Comparison of ENCODE assay signal across 7 cellular contexts in genomic region chr16:2778692-2778958, GRCh38. TPM values are rescaled to one million over a fixed set of nuclear protein-coding genes. Genes with fewer than 3 reads are reported as not detected.
DNase-seq lines count a peak whose midpoint lies in the region; ATAC-seq and TF ChIP-seq lines count a peak whose summit lies in the region.
"Had no signal": no experiment of that assay in that cellular context is flagged by ENCODE, and none has a peak within 500 bp of the region (broad histone marks: within the 10 kb centered on the region; RNA-seq: fewer than 3 reads in every experiment).

No MANE protein-coding gene starts in this region.

- H3K9ac ChIP-seq in colonic mucosa (ENCODE audit: low read depth in 2 of 2, low read length in 2 of 2) (peak overlapping the region in 1 of 2 donors; percentile 100), skeletal muscle satellite cell (ENCODE audit: low read depth, low read length) (peak overlapping the region; percentile 100)

- H3K36me3 ChIP-seq in colonic mucosa (peaks cover 3% of the 10 kb centered on the region), skeletal muscle satellite cell (ENCODE audit: insufficient read depth, low read length) (peaks cover 16% of the 10 kb centered on the region)

- H3K27me3 ChIP-seq in colonic mucosa (no peaks in the 10 kb centered on the region), skeletal muscle satellite cell (ENCODE audit: control insufficient read depth, insufficient read depth, low read length) (no peaks in the 10 kb centered on the region)

- intact Hi-C loops in colonic mucosa (cut with DNase I) = no loop called here

- DNase-seq in LNCaP clone FGC (ENCODE audit: low read depth) (no peak), colonic mucosa (no peak)
- DNase-seq in stimulated activated CD4-positive, alpha-beta T cell treated with anti-CD3 and anti-CD28 coated beads, Interleukin-15, amount 100 ng/mL, for 24 hours = no peak
- DNase-seq: effector CD4-positive, alpha-beta T cell had no signal

- TF ChIP-seq CTCF in LNCaP clone FGC (IDR thresholded peaks at IDR 0.05; ENCODE audit: control insufficient read depth, extremely low read depth, insufficient read depth) (no peak), colonic mucosa (IDR thresholded peaks at IDR 0.05) (no peak)

- peak overlapping the region; percentile 91 for H3K4me3 ChIP-seq in LNCaP clone FGC (ENCODE audit: low read depth, low read length)
- no peak overlapping the region for H3K4me3 ChIP-seq in colonic mucosa
- peak overlapping the region; percentile 94 for H3K4me3 ChIP-seq in skeletal muscle satellite cell (ENCODE audit: low read length)

- ATAC-seq in HG03565 (IDR thresholded peaks at IDR 0.05; ENCODE audit: unreplicated experiment) (no peak), HG03520 (IDR thresholded peaks at IDR 0.05; ENCODE audit: unreplicated experiment) (no peak)

- H3K4me1 ChIP-seq in colonic mucosa (peaks cover 6% of the 10 kb centered on the region), skeletal muscle satellite cell (ENCODE audit: control insufficient read depth, insufficient read depth, low read length) (peaks cover 34% of the 10 kb centered on the region)

- H3K9me3 ChIP-seq in colonic mucosa (no peaks in the 10 kb centered on the region), skeletal muscle satellite cell (replicated peaks; ENCODE audit: low read length) (no peaks in the 10 kb centered on the region)

- H3K27ac ChIP-seq in colonic mucosa = peak overlapping the region; percentile 96

- peak overlapping the region; percentile 95 for H3K4me2 ChIP-seq in skeletal muscle satellite cell (ENCODE audit: low read length)

RNA-seq across cellular contexts. Expression of gene ELOB, which starts 1.5 kb away (rescaled TPM):
- 100 to 1,000 TPM; 230 to 333 TPM for total RNA-seq in colonic mucosa
- total RNA-seq in skeletal muscle satellite cell (2012; rRNA removed) = 303 and 418 TPM in 2 replicates

RNA-seq across cellular contexts. Expression of gene PRSS33, which starts 8.7 kb away (rescaled TPM):
- total RNA-seq in colonic mucosa = not detected
- total RNA-seq in skeletal muscle satellite cell (2012; rRNA removed) = not detected in 2 replicates

RNA-seq across cellular contexts. Expression of gene PRSS41, which starts 19.6 kb away (rescaled TPM):
- not detected for total RNA-seq in colonic mucosa
- total RNA-seq in skeletal muscle satellite cell (2012; rRNA removed) = not detected in 2 replicates

RNA-seq across cellular contexts. Expression of gene SRRM2, which starts 26.2 kb away (rescaled TPM):
- 100 to 1,000 TPM; 377 to 539 TPM for total RNA-seq in colonic mucosa
- 50.2 and 53.7 TPM in 2 replicates for total RNA-seq in skeletal muscle satellite cell (2012; rRNA removed)

RNA-seq across cellular contexts. Expression of gene PRSS21, which starts 38.4 kb away (rescaled TPM):
- total RNA-seq in colonic mucosa = 1 to 10 TPM; 1.1 to 2.6 TPM
- 0.44 TPM in 1 of 2 replicates, not detected in the other for total RNA-seq in skeletal muscle satellite cell (2012; rRNA removed)
